ENCODE assay signal across 8 cellular contexts in the genomic region with DNA sequence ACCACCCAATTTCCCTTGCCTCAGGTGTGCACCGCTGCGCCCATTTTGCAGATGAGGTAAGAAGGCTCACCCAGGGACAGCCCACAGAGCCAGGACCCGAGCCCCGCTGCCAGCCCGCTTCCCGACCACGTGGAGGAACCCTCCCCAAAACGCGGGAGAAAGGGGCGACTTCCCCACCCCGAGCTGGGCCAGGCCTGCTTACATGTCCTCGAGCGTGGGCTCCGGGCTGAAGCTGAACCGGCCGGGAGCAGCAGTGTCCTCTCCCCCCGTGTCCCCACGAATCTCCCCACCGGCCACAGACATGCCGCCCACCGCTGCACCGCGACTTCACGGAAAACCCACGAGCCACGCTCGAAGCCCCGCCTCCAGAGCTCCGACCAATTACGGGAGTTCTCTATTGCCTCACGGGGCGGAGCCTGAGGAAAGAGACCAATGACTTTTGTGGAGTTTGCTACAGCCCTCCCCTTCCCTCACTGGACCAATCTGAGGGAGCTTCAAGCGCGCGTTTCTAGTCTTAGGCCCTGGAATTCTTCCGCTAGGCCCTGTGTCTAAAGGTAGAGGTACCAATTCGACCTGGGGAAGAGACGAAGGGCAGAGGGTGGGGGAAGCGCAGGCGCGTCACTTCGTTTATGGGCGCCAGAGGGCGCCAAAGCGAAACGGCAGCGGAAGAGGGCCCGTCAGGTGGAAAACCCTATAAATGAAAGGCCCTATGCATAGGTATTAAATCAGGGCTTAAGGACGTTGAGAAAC. TPM values are rescaled to one million over a fixed set of nuclear protein-coding genes. Genes with fewer than 3 reads are reported as not detected.
DNase-seq lines count a peak whose midpoint lies in the region; ATAC-seq, FAIRE-seq and TF ChIP-seq lines count a peak whose summit lies in the region.

TSS of gene DCTPP1 (minus strand) at position 353 of the 750 bp plus-strand sequence. CDS start at position 303, 50 bp downstream.

- H3K4me1 ChIP-seq in BLaER1 (peaks cover 31% of the 10 kb centered on the region), colonic mucosa (peaks cover 3% of the 10 kb centered on the region)

- DNase-seq in GM19239 (ENCODE audit: insufficient read length, low spot score) (peak; percentile 87), NCI-H524 (lab: John Stamatoyannopoulos, UW) (peak; percentile 100), colonic mucosa (peak; percentile 97), left colon (peak; percentile 98)
- peak; percentile 97 to 98 for DNase-seq in activated CD4-positive, alpha-beta T cell treated with anti-CD3 and anti-CD28 coated beads for 4 hours
- DNase-seq in stimulated activated CD4-positive, alpha-beta T cell treated with anti-CD3 and anti-CD28 coated beads, Interleukin-1b, Interleukin-23, amount 100 ng/mL, for 48 hours = peak; percentile 97

- H3K9me3 ChIP-seq in BLaER1 (no peaks in the 10 kb centered on the region), colonic mucosa (no peaks in the 10 kb centered on the region)

- H3K27ac ChIP-seq in BLaER1 = peak within 1 kb of the TSS; percentile 76
- peak within 1 kb of the TSS; percentile 77 for H3K27ac ChIP-seq in colonic mucosa

- intact Hi-C loops in colonic mucosa (cut with DNase I) (loop anchor here (10.0 kb wide), 2 partner anchors 175 to 195 kb away; no protein-coding TSS in a partner anchor), left colon (cut with DNase I, micrococcal nuclease) (loop anchor here (5.0 to 10.0 kb wide), 2 partner anchors 175 to 197 kb away; no protein-coding TSS in a partner anchor)

- ATAC-seq in HG03457 (IDR thresholded peaks at IDR 0.05; ENCODE audit: unreplicated experiment) = peak; percentile 93
- peak; percentile 92 for ATAC-seq in left colon

- peaks cover 28% of the 10 kb centered on the region for H4K20me1 ChIP-seq in BLaER1

- H3K4me3 ChIP-seq in BLaER1 = peak within 1 kb of the TSS; percentile 74
- peak within 1 kb of the TSS; percentile 46 for H3K4me3 ChIP-seq in colonic mucosa

- H3K4me2 ChIP-seq in BLaER1 = peak within 1 kb of the TSS; percentile 95

- TF ChIP-seq CTCF in colonic mucosa (IDR thresholded peaks at IDR 0.05) = peak; percentile 82

- peak; percentile 95 for FAIRE-seq in GM19239 (lab: Jason Lieb, UNC)

- no peaks in the 10 kb centered on the region for H3K27me3 ChIP-seq in BLaER1
- H3K27me3 ChIP-seq in colonic mucosa = no peaks in the 10 kb centered on the region

- H3K36me3 ChIP-seq in BLaER1 = peaks cover 39% of the 10 kb centered on the region
- no peaks in the 10 kb centered on the region for H3K36me3 ChIP-seq in colonic mucosa

- peak within 1 kb of the TSS; percentile 79 for H3K9ac ChIP-seq in BLaER1
- H3K9ac ChIP-seq in colonic mucosa (ENCODE audit: low read depth in 2 of 2, low read length in 2 of 2) = peak within 1 kb of the TSS; percentile 91 to 92

RNA-seq across cellular contexts. Expression of gene DCTPP1, which starts in this region (rescaled TPM):
- total RNA-seq in colonic mucosa (100 to 1,000 TPM in 1 of 2 donors, 10 to 100 TPM in 1; 80.9 to 153 TPM), left colon (100 to 1,000 TPM in 1 of 2 donors, 10 to 100 TPM in 1; 76.7 to 102 TPM)

Comparison
In these comparisons a context has a peak if more than half of its experiments do, and no peak if none do; other contexts are left out.
1. Peak in every context shown above with its lines: DNase-seq, ATAC-seq, H3K4me3 ChIP-seq and H3K27ac ChIP-seq.